25 cellular contexts compared by ENCODE assay signal in genomic region chr1:194952171-194952570, GRCh38.
DNase-seq lines count a peak whose midpoint lies in the region; ATAC-seq, FAIRE-seq and TF ChIP-seq lines count a peak whose summit lies in the region.
"Had no signal": no experiment of that assay in that cellular context is flagged by ENCODE, and none has a peak within 500 bp of the region (broad histone marks: within the 10 kb centered on the region; RNA-seq: fewer than 3 reads in every experiment).

No MANE protein-coding gene starts in this region.

- no peaks in the 10 kb centered on the region for H3K9me2 ChIP-seq in neural cell (ENCODE audit: insufficient read depth, low read length)

- CTCF ChIA-PET in WTC11 (lab: Charles Lee): no interaction called here

- H3K36me3 Mint-ChIP-seq in WTC11: no peaks in the 10 kb centered on the region

- no peaks in the 10 kb centered on the region for H3K36me3 ChIP-seq in neural cell (ENCODE audit: insufficient read depth, low read length)
- H3K36me3 ChIP-seq: Peyer's patch, SJCRH30 had no signal

- H3K4me3 Mint-ChIP-seq in WTC11: no peak overlapping the region
- H3K4me3 Mint-ChIP-seq: B cell had no signal

- no peaks in the 10 kb centered on the region for H4K20me1 ChIP-seq in neural cell (ENCODE audit: insufficient read depth)

- no peak overlapping the region for H3K9ac ChIP-seq in neural cell (ENCODE audit: low read length)

- H3K9me3 Mint-ChIP-seq in WTC11: peaks cover 8% of the 10 kb centered on the region; the same call in 1 of the 2 replicates

- no peaks in the 10 kb centered on the region for H3K9me3 ChIP-seq in neural cell (ENCODE audit: low read length)
- H3K9me3 ChIP-seq: Peyer's patch, SJCRH30 had no signal

- H3K4me3 ChIP-seq in neural cell (ENCODE audit: low read length): no peak overlapping the region
- H3K4me3 ChIP-seq: GM12878, Peyer's patch, SJCRH30 had no signal

- H3K27ac ChIP-seq in neural cell (ENCODE audit: low read length): peak overlapping the region; percentile 14
- H3K27ac ChIP-seq: 22Rv1, HL-60, Peyer's patch, SJCRH30 had no signal

- H3K79me2 ChIP-seq in neural cell (replicated peaks; ENCODE audit: insufficient read depth, low read length): no peaks in the 10 kb centered on the region

- no peak for ATAC-seq in WTC11
- ATAC-seq: GM12878 had no signal

- TF ChIP-seq RAD21 in neural cell (conservative IDR thresholded peaks at IDR 0.05): no peak

- H3K4me2 ChIP-seq in neural cell (ENCODE audit: low read length): no peak overlapping the region

- TF ChIP-seq CTCF in D721Med (IDR thresholded peaks at IDR 0.05; ENCODE audit: insufficient read depth, missing control alignments): no peak
- TF ChIP-seq CTCF in neural cell (IDR thresholded peaks at IDR 0.05; ENCODE audit: poor library complexity, severe bottlenecking): no peak
- no peak for TF ChIP-seq CTCF in WTC11 (IDR thresholded peaks at IDR 0.05)

- H2AFZ ChIP-seq in neural cell (ENCODE audit: low read depth, low read length): peak overlapping the region; percentile 25

- H3K4me1 Mint-ChIP-seq in WTC11: no peaks in the 10 kb centered on the region
- H3K4me1 Mint-ChIP-seq: B cell had no signal

- DNase-seq in NCI-H1436 (lab: John Stamatoyannopoulos, UW): peak; percentile 4
- no peak for DNase-seq in NCI-H1436 treated with DMSO at 0.1 percent for 48 hours (lab: John Stamatoyannopoulos, UW)
- no peak for DNase-seq in D721Med (ENCODE audit: insufficient read length, low spot score)
- DNase-seq in SK-N-DZ (ENCODE audit: low spot score): peak; percentile 19
- no peak for DNase-seq in NK-92 (lab: John Stamatoyannopoulos, UW; ENCODE audit: unreplicated experiment)
- no peak for DNase-seq in amniotic stem cell (lab: John Stamatoyannopoulos, UW)
- DNase-seq in WTC11 (ENCODE audit: low spot score): no peak
- DNase-seq: DMS79 treated with DMSO at 0.1 percent for 48 hours; GOT3; HCEC 1CT; KG1; NCI-H1105; NCI-H187 treated with DMSO at 0.1 percent for 48 hours; NCI-H2107; NCI-H446 treated with DMSO at 0.1 percent for 48 hours; NCI-H526 treated with DMSO at 0.1 percent for 48 hours; NK-92 treated with Interleukin-12 subunit alpha and Interleukin-12 subunit beta, amount 100 ng/mL, for 24 hours; Peyer's patch; SJCRH30; T-helper 2 cell had no signal

- FAIRE-seq in D721Med (lab: Jason Lieb, UNC): peak; percentile 88
- FAIRE-seq: GM12878 had no signal

- no peaks in the 10 kb centered on the region for H3K27me3 ChIP-seq in neural cell (ENCODE audit: insufficient read depth, low read depth, low read length)
- H3K27me3 ChIP-seq: Peyer's patch, SJCRH30 had no signal

- no peaks in the 10 kb centered on the region; the same call in 1 of the 2 replicates for H3K27me3 Mint-ChIP-seq in WTC11 (ENCODE audit: low read depth)
- H3K27me3 Mint-ChIP-seq: B cell had no signal

- no peaks in the 10 kb centered on the region for H3F3A ChIP-seq in neural cell (ENCODE audit: insufficient read depth, low read length, poor library complexity, severe bottlenecking)

- H3K27ac Mint-ChIP-seq in WTC11: no peak overlapping the region
- H3K27ac Mint-ChIP-seq: B cell had no signal

- POLR2A ChIA-PET in WTC11 (lab: Charles Lee): no interaction called here

- no peak for TF ChIP-seq EP300 in neural cell (conservative IDR thresholded peaks at IDR 0.05; ENCODE audit: poor library complexity, severe bottlenecking)

TF ChIP-seq in neural cell, 6 proteins besides CTCF, POLR2A, EP300 and RAD21:
- TF ChIP-seq MXI1 (conservative IDR thresholded peaks at IDR 0.05; ENCODE audit: poor library complexity, severe bottlenecking) (no peak), REST (IDR thresholded peaks at IDR 0.05; ENCODE audit: borderline replicate concordance) (no peak), SMC3 (conservative IDR thresholded peaks at IDR 0.05; ENCODE audit: poor library complexity) (no peak), EZH2 (IDR thresholded peaks at IDR 0.05; ENCODE audit: borderline replicate concordance, insufficient read depth, low read length, poor library complexity, severe bottlenecking) (no peak), POLR2AphosphoS5 (IDR thresholded peaks at IDR 0.05) (no peak), TAF1 (IDR thresholded peaks at IDR 0.05; ENCODE audit: low read depth) (no peak)

TF ChIP-seq in WTC11, 78 proteins besides CTCF, POLR2A, EP300 and RAD21:
- TF ChIP-seq ZNF121 (CRISPR knock-in tag; IDR thresholded peaks at IDR 0.05) (no peak), ZSCAN18 (CRISPR knock-in tag; IDR thresholded peaks at IDR 0.05) (no peak), ZNF317 (CRISPR knock-in tag; IDR thresholded peaks at IDR 0.05; ENCODE audit: borderline replicate concordance, low read depth) (no peak), CREM (CRISPR knock-in tag; IDR thresholded peaks at IDR 0.05) (no peak), ZNF512 (CRISPR knock-in tag; IDR thresholded peaks at IDR 0.05; ENCODE audit: borderline replicate concordance) (no peak)

Comparison
In these comparisons a context has a peak if more than half of its experiments do, and no peak if none do; other contexts are left out.
1. DNase-seq: peak in NCI-H1436 (single experiment) and SK-N-DZ (single experiment); none in NCI-H1436 treated with DMSO at 0.1 percent for 48 hours (single experiment), D721Med (single experiment), NK-92 (single experiment), amniotic stem cell (single experiment) and WTC11 (single experiment).